1 cellular context compared by ENCODE assay signal in genomic region chr15:90101130-90101968, GRCh38.
TF ChIP-seq lines count a peak whose summit lies in the region.

No MANE protein-coding gene starts in this region.

TF ChIP-seq in HepG2, 621 proteins besides CTCF, POLR2A, EP300 and RAD21 (continued from another document and continues in another):
- TF ChIP-seq, protein P1, sequence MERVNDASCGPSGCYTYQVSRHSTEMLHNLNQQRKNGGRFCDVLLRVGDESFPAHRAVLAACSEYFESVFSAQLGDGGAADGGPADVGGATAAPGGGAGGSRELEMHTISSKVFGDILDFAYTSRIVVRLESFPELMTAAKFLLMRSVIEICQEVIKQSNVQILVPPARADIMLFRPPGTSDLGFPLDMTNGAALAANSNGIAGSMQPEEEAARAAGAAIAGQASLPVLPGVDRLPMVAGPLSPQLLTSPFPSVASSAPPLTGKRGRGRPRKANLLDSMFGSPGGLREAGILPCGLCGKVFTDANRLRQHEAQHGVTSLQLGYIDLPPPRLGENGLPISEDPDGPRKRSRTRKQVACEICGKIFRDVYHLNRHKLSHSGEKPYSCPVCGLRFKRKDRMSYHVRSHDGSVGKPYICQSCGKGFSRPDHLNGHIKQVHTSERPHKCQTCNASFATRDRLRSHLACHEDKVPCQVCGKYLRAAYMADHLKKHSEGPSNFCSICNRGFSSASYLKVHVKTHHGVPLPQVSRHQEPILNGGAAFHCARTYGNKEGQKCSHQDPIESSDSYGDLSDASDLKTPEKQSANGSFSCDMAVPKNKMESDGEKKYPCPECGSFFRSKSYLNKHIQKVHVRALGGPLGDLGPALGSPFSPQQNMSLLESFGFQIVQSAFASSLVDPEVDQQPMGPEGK (CRISPR knock-in tag; IDR thresholded peaks at IDR 0.05): peak; percentile 96
- TF ChIP-seq SOX13 (IDR thresholded peaks at IDR 0.05): no peak
- TF ChIP-seq SOX13 (CRISPR knock-in tag; conservative IDR thresholded peaks at IDR 0.05 in 1 of 2, IDR thresholded peaks at IDR 0.05 in 1 of 2): peak in 1 of 2 experiments; percentile 30; a peak in 1 of 4 replicates
- TF ChIP-seq, protein P2, sequence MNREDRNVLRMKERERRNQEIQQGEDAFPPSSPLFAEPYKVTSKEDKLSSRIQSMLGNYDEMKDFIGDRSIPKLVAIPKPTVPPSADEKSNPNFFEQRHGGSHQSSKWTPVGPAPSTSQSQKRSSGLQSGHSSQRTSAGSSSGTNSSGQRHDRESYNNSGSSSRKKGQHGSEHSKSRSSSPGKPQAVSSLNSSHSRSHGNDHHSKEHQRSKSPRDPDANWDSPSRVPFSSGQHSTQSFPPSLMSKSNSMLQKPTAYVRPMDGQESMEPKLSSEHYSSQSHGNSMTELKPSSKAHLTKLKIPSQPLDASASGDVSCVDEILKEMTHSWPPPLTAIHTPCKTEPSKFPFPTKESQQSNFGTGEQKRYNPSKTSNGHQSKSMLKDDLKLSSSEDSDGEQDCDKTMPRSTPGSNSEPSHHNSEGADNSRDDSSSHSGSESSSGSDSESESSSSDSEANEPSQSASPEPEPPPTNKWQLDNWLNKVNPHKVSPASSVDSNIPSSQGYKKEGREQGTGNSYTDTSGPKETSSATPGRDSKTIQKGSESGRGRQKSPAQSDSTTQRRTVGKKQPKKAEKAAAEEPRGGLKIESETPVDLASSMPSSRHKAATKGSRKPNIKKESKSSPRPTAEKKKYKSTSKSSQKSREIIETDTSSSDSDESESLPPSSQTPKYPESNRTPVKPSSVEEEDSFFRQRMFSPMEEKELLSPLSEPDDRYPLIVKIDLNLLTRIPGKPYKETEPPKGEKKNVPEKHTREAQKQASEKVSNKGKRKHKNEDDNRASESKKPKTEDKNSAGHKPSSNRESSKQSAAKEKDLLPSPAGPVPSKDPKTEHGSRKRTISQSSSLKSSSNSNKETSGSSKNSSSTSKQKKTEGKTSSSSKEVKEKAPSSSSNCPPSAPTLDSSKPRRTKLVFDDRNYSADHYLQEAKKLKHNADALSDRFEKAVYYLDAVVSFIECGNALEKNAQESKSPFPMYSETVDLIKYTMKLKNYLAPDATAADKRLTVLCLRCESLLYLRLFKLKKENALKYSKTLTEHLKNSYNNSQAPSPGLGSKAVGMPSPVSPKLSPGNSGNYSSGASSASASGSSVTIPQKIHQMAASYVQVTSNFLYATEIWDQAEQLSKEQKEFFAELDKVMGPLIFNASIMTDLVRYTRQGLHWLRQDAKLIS (CRISPR knock-in tag; IDR thresholded peaks at IDR 0.05): no peak
- peak; percentile 22; the same call in 1 of the 2 replicates for TF ChIP-seq ZNF792 (CRISPR knock-in tag; IDR thresholded peaks at IDR 0.05)
- 0 out of 2 replicates have a peak, but pooled peaks have one; percentile 21 for TF ChIP-seq ZNF546 (CRISPR knock-in tag; conservative IDR thresholded peaks at IDR 0.05)
- peak; percentile 30; the same call in 1 of the 2 replicates for TF ChIP-seq ZNF547 (CRISPR knock-in tag; IDR thresholded peaks at IDR 0.05)
- TF ChIP-seq, protein P3, sequence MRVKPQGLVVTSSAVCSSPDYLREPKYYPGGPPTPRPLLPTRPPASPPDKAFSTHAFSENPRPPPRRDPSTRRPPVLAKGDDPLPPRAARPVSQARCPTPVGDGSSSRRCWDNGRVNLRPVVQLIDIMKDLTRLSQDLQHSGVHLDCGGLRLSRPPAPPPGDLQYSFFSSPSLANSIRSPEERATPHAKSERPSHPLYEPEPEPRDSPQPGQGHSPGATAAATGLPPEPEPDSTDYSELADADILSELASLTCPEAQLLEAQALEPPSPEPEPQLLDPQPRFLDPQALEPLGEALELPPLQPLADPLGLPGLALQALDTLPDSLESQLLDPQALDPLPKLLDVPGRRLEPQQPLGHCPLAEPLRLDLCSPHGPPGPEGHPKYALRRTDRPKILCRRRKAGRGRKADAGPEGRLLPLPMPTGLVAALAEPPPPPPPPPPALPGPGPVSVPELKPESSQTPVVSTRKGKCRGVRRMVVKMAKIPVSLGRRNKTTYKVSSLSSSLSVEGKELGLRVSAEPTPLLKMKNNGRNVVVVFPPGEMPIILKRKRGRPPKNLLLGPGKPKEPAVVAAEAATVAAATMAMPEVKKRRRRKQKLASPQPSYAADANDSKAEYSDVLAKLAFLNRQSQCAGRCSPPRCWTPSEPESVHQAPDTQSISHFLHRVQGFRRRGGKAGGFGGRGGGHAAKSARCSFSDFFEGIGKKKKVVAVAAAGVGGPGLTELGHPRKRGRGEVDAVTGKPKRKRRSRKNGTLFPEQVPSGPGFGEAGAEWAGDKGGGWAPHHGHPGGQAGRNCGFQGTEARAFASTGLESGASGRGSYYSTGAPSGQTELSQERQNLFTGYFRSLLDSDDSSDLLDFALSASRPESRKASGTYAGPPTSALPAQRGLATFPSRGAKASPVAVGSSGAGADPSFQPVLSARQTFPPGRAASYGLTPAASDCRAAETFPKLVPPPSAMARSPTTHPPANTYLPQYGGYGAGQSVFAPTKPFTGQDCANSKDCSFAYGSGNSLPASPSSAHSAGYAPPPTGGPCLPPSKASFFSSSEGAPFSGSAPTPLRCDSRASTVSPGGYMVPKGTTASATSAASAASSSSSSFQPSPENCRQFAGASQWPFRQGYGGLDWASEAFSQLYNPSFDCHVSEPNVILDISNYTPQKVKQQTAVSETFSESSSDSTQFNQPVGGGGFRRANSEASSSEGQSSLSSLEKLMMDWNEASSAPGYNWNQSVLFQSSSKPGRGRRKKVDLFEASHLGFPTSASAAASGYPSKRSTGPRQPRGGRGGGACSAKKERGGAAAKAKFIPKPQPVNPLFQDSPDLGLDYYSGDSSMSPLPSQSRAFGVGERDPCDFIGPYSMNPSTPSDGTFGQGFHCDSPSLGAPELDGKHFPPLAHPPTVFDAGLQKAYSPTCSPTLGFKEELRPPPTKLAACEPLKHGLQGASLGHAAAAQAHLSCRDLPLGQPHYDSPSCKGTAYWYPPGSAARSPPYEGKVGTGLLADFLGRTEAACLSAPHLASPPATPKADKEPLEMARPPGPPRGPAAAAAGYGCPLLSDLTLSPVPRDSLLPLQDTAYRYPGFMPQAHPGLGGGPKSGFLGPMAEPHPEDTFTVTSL (CRISPR knock-in tag; IDR thresholded peaks at IDR 0.05; ENCODE audit: borderline replicate concordance): no peak
- TF ChIP-seq EED (CRISPR knock-in tag; IDR thresholded peaks at IDR 0.05): no peak
- TF ChIP-seq PAX8 (CRISPR knock-in tag; IDR thresholded peaks at IDR 0.05; ENCODE audit: borderline replicate concordance): no peak
- TF ChIP-seq, protein P4, sequence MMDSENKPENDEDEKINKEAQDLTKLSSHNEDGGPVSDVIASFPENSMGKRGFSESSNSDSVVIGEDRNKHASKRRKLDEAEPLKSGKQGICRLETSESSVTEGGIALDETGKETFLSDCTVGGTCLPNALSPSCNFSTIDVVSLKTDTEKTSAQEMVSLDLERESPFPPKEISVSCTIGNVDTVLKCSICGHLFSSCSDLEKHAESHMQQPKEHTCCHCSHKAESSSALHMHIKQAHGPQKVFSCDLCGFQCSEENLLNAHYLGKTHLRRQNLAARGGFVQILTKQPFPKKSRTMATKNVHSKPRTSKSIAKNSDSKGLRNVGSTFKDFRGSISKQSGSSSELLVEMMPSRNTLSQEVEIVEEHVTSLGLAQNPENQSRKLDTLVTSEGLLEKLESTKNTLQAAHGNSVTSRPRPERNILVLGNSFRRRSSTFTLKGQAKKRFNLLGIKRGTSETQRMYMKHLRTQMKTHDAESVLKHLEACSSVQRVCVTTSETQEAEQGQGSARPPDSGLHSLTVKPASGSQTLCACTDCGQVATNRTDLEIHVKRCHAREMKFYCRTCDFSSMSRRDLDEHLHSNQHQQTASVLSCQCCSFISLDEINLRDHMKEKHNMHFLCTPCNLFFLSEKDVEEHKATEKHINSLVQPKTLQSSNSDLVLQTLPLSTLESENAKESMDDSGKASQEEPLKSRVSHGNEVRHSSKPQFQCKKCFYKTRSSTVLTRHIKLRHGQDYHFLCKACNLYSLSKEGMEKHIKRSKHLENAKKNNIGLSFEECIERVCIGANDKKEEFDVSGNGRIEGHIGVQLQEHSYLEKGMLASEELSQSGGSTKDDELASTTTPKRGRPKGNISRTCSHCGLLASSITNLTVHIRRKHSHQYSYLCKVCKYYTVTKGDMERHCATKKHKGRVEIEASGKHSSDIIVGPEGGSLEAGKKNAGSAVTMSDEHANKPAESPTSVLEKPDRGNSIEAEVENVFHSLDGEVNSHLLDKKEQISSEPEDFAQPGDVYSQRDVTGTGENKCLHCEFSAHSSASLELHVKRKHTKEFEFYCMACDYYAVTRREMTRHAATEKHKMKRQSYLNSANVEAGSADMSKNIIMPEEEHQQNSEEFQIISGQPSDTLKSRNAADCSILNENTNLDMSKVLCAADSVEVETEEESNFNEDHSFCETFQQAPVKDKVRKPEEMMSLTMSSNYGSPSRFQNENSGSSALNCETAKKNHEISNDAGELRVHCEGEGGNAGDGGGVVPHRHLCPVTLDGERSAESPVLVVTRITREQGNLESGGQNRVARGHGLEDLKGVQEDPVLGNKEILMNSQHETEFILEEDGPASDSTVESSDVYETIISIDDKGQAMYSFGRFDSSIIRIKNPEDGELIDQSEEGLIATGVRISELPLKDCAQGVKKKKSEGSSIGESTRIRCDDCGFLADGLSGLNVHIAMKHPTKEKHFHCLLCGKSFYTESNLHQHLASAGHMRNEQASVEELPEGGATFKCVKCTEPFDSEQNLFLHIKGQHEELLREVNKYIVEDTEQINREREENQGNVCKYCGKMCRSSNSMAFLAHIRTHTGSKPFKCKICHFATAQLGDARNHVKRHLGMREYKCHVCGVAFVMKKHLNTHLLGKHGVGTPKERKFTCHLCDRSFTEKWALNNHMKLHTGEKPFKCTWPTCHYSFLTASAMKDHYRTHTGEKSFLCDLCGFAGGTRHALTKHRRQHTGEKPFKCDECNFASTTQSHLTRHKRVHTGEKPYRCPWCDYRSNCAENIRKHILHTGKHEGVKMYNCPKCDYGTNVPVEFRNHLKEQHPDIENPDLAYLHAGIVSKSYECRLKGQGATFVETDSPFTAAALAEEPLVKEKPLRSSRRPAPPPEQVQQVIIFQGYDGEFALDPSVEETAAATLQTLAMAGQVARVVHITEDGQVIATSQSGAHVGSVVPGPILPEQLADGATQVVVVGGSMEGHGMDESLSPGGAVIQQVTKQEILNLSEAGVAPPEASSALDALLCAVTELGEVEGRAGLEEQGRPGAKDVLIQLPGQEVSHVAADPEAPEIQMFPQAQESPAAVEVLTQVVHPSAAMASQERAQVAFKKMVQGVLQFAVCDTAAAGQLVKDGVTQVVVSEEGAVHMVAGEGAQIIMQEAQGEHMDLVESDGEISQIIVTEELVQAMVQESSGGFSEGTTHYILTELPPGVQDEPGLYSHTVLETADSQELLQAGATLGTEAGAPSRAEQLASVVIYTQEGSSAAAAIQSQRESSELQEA (CRISPR knock-in tag; IDR thresholded peaks at IDR 0.05; ENCODE audit: not compliant biosample characterization): peak; percentile 67
- no peak for TF ChIP-seq ZNF589 (CRISPR knock-in tag; conservative IDR thresholded peaks at IDR 0.05)
- TF ChIP-seq ZNF33B (CRISPR knock-in tag; IDR thresholded peaks at IDR 0.05): peak; percentile 69; the same call in 1 of the 2 replicates
- peak; percentile 53; the same call in 1 of the 2 replicates for TF ChIP-seq RXRB (CRISPR knock-in tag; IDR thresholded peaks at IDR 0.05; ENCODE audit: borderline replicate concordance)
- TF ChIP-seq BCL6 (CRISPR knock-in tag; IDR thresholded peaks at IDR 0.05): 0 out of 2 replicates have a peak, but pooled peaks have one; percentile 12
- TF ChIP-seq ZNF556 (CRISPR knock-in tag; IDR thresholded peaks at IDR 0.05; ENCODE audit: borderline replicate concordance): no peak
- TF ChIP-seq ZNF749 (CRISPR knock-in tag; IDR thresholded peaks at IDR 0.05; ENCODE audit: borderline replicate concordance): no peak
- TF ChIP-seq, protein P5, sequence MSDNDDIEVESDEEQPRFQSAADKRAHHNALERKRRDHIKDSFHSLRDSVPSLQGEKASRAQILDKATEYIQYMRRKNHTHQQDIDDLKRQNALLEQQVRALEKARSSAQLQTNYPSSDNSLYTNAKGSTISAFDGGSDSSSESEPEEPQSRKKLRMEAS (IDR thresholded peaks at IDR 0.05): peak; percentile 29; the same call in 1 of the 2 replicates
- no peak for TF ChIP-seq SOX6 (IDR thresholded peaks at IDR 0.05)
- TF ChIP-seq SOX6 (CRISPR knock-in tag; IDR thresholded peaks at IDR 0.05): 0 out of 2 replicates have a peak, but pooled peaks have one; percentile 27
- TF ChIP-seq ZNF652 (CRISPR knock-in tag; IDR thresholded peaks at IDR 0.05; ENCODE audit: borderline replicate concordance, low read depth): peak; percentile 63; the same call in 1 of the 2 replicates
- TF ChIP-seq TFAP4 (IDR thresholded peaks at IDR 0.05; ENCODE audit: borderline replicate concordance, low read depth): peak; percentile 95
- TF ChIP-seq THRA (CRISPR knock-in tag; IDR thresholded peaks at IDR 0.05; ENCODE audit: borderline replicate concordance): peak; percentile 50; the same call in 1 of the 2 replicates
